ENCODE assay signal across 2 cellular contexts in genomic region chr16:73052441-73053030, GRCh38.
A peak's percentile ranks its signal among the peaks of the same experiment; 100 is the strongest.
TF ChIP-seq lines count a peak whose summit lies in the region.

No MANE protein-coding gene starts in this region.

TF ChIP-seq in IMR-90, 13 proteins besides CTCF, POLR2A, EP300 and RAD21:
- TF ChIP-seq FOS (IDR thresholded peaks at IDR 0.05; ENCODE audit: low read depth, low read length) (no peak), MXI1 (IDR thresholded peaks at IDR 0.05; ENCODE audit: borderline replicate concordance, low read depth, low read length) (no peak), NFE2L2 (IDR thresholded peaks at IDR 0.05; ENCODE audit: low read depth, low read length) (no peak)

TF ChIP-seq in HepG2, 621 proteins besides CTCF, POLR2A, EP300 and RAD21:
- TF ChIP-seq MBNL3 (CRISPR knock-in tag; conservative IDR thresholded peaks at IDR 0.05) (no peak), FOXA1 (IDR thresholded peaks at IDR 0.05) (no peak), FOXA1 (CRISPR knock-in tag; IDR thresholded peaks at IDR 0.05) (peak; percentile 38), ZBTB38 (CRISPR knock-in tag; IDR thresholded peaks at IDR 0.05) (0 out of 2 replicates have a peak, but pooled peaks have one; percentile 54), FOXA3 (CRISPR knock-in tag; IDR thresholded peaks at IDR 0.05) (peak; percentile 46; the same call in 1 of the 2 replicates), AKNA (CRISPR knock-in tag; IDR thresholded peaks at IDR 0.05; ENCODE audit: borderline replicate concordance) (no peak), PRPF4 (IDR thresholded peaks at IDR 0.05; ENCODE audit: low read depth, low read length, poor library complexity, severe bottlenecking) (peak; percentile 73), SOX13 (IDR thresholded peaks at IDR 0.05) (no peak), SOX13 (CRISPR knock-in tag; conservative IDR thresholded peaks at IDR 0.05 in 1 of 2, IDR thresholded peaks at IDR 0.05 in 1 of 2) (0 out of 4 replicates have a peak, but pooled peaks of 1 of the 2 experiments have one; percentile 19)
TF ChIP-seq in HepG2: peak in this region for 5.
